In the genomic region with DNA sequence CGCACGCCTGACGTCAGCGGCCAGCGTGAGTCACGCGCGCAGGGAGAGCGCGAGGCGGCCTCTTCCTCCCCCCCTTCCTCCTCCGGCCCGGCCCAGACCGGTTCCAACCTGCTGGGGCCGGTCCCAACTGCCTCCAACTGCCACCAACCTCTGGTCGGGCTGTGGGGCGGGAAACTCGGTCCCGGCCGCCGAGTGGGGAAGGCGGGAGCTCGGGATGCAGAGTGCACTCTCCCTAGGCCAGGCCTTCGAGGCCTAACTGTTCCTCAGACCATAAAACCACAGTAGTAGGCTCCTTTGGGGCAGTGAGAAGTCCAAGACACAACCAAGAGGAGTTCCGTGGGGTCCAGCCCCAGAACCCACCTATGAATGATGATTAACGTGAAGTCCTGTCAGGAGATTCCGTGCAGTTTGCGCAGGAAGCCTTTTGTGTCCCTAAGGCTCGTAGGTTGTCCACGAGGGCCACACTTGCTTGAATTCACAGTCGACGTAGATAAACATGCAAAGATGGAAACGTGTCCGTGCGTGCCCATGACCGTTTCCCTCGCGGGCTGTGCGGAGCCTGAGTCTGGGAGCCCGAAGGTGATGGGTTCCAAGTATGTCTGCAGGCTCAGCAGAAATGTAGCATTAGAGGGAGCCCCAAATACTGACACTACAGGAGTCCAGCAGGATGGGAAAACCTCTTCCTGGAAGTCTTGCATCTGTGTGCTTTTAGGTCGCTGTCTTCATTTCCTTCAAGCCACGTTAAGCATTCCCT, we compare ENCODE assay signal across 8 cellular contexts. TPM values are rescaled to one million over a fixed set of nuclear protein-coding genes. Genes with fewer than 3 reads are reported as not detected.
DNase-seq lines count a peak whose midpoint lies in the region; ATAC-seq and TF ChIP-seq lines count a peak whose summit lies in the region.

No MANE protein-coding gene starts in this region.

- DNase-seq in GM12865 (ENCODE audit: low read depth): peak; percentile 98
- peak; percentile 78 for DNase-seq in NCI-H1105 treated with DMSO at 0.1 percent for 48 hours (lab: John Stamatoyannopoulos, UW)
- DNase-seq in iPS-NIHi11 (ENCODE audit: low spot score): peak; percentile 87
- no peak for DNase-seq in central memory CD4-positive, alpha-beta T cell

- H3K36me3 Mint-ChIP-seq in T-helper 1 cell treated with Interleukin-12 subunit alpha and Interleukin-12 subunit beta and Interleukin-4 antibody, amounts not matched to agents 30 μg/mL and 1 μg/mL, for 36 hours (ENCODE audit: low read depth): peaks cover 13% of the 10 kb centered on the region
- peaks cover 19% of the 10 kb centered on the region for H3K36me3 Mint-ChIP-seq in brain

- TF ChIP-seq CTCF in GM12865 (IDR thresholded peaks at IDR 0.05; ENCODE audit: insufficient read depth, low read depth, low read length, missing control alignments) (no peak), brain (conservative IDR thresholded peaks at IDR 0.05) (no peak)

- H3K9ac ChIP-seq in skeletal muscle tissue (ENCODE audit: low read depth in 1 of 3, low read length in 3 of 3): peak overlapping the region; percentile 94 to 96 (median 95)

- H3K27ac ChIP-seq in skeletal muscle tissue (ENCODE audit: low read depth, low read length): peak overlapping the region; percentile 98

- peak; percentile 68 for ATAC-seq in HG02588 (IDR thresholded peaks at IDR 0.05; ENCODE audit: unreplicated experiment)

- H3K9me3 Mint-ChIP-seq in T-helper 1 cell treated with Interleukin-12 subunit alpha and Interleukin-12 subunit beta and Interleukin-4 antibody, amounts not matched to agents 30 μg/mL and 1 μg/mL, for 36 hours: no peaks in the 10 kb centered on the region
- no peaks in the 10 kb centered on the region for H3K9me3 Mint-ChIP-seq in brain

- peak overlapping the region; percentile 95 for H3K27ac Mint-ChIP-seq in T-helper 1 cell treated with Interleukin-12 subunit alpha and Interleukin-12 subunit beta and Interleukin-4 antibody, amounts not matched to agents 30 μg/mL and 1 μg/mL, for 36 hours
- peak overlapping the region; percentile 98 to 100 (median 100) for H3K27ac Mint-ChIP-seq in brain

- H3K4me3 ChIP-seq in GM12865 (ENCODE audit: low read depth, low read length): peak overlapping the region; percentile 63
- H3K4me3 ChIP-seq in skeletal muscle tissue (ENCODE audit: low read length in 3 of 3): peak overlapping the region; percentile 84 to 90 (median 85)

- peaks cover 28 to 40% (median 33%) of the 10 kb centered on the region in 3 donors for H3K4me1 ChIP-seq in skeletal muscle tissue (ENCODE audit: control insufficient read depth in 3 of 3, insufficient read depth in 3 of 3, low read length in 3 of 3)

- H3K4me3 Mint-ChIP-seq in T-helper 1 cell treated with Interleukin-12 subunit alpha and Interleukin-12 subunit beta and Interleukin-4 antibody, amounts not matched to agents 30 μg/mL and 1 μg/mL, for 36 hours: peak overlapping the region; percentile 80
- peak overlapping the region; percentile 85 to 95 (median 94) for H3K4me3 Mint-ChIP-seq in brain

- H3K4me1 Mint-ChIP-seq in T-helper 1 cell treated with Interleukin-12 subunit alpha and Interleukin-12 subunit beta and Interleukin-4 antibody, amounts not matched to agents 30 μg/mL and 1 μg/mL, for 36 hours (ENCODE audit: low read depth): peaks cover 29% of the 10 kb centered on the region
- H3K4me1 Mint-ChIP-seq in brain: peaks cover 74% of the 10 kb centered on the region

- H3K27me3 Mint-ChIP-seq in T-helper 1 cell treated with Interleukin-12 subunit alpha and Interleukin-12 subunit beta and Interleukin-4 antibody, amounts not matched to agents 30 μg/mL and 1 μg/mL, for 36 hours (ENCODE audit: low read depth): no peaks in the 10 kb centered on the region
- H3K27me3 Mint-ChIP-seq in brain: no peaks in the 10 kb centered on the region

- H3K9me3 ChIP-seq in skeletal muscle tissue (ENCODE audit: control insufficient read depth in 3 of 3, low read length in 3 of 3): no peaks in the 10 kb centered on the region

- H3K27me3 ChIP-seq in skeletal muscle tissue (ENCODE audit: control insufficient read depth in 3 of 3, insufficient read depth in 3 of 3, low read length in 3 of 3): no peaks in the 10 kb centered on the region

- H3K36me3 ChIP-seq in skeletal muscle tissue (ENCODE audit: control insufficient read depth in 3 of 3, insufficient read depth in 3 of 3, low read length in 3 of 3): no peaks in the 10 kb centered on the region

RNA-seq across cellular contexts. Expression of a gene that starts 0.6 kb away (rescaled TPM):
- polyA plus RNA-seq in brain (ENCODE audit: insufficient read depth, low read depth, low replicate concordance): 34.9 TPM
- total RNA-seq in skeletal muscle tissue: 15.7 TPM

RNA-seq across cellular contexts. Expression of a gene that starts 20.2 kb away (rescaled TPM):
- 26.8 TPM for polyA plus RNA-seq in brain (ENCODE audit: insufficient read depth, low read depth, low replicate concordance)
- total RNA-seq in skeletal muscle tissue: 29.2 TPM

RNA-seq across cellular contexts. Expression of a gene that starts 59.0 kb away (rescaled TPM):
- 1.8 TPM for polyA plus RNA-seq in brain (ENCODE audit: insufficient read depth, low read depth, low replicate concordance)
- 1.6 TPM for total RNA-seq in skeletal muscle tissue
